9 cellular contexts compared by ENCODE assay signal in genomic region chr4:2948895-2949781, GRCh38.
DNase-seq lines count a peak whose midpoint lies in the region; ATAC-seq and TF ChIP-seq lines count a peak whose summit lies in the region.
"Had no signal": no experiment of that assay in that cellular context is flagged by ENCODE, and none has a peak within 500 bp of the region (broad histone marks: within the 10 kb centered on the region; RNA-seq: fewer than 3 reads in every experiment).

No MANE protein-coding gene starts in this region.

- no peaks in the 10 kb centered on the region for H3K9me3 ChIP-seq in tibial artery
- H3K9me3 ChIP-seq: vagina had no signal

- H3K27ac Mint-ChIP-seq in activated naive CD8-positive, alpha-beta T cell, result peak overlapping the region; percentile 34

- no peaks in the 10 kb centered on the region for H3K27me3 ChIP-seq in tibial artery
- H3K27me3 ChIP-seq: vagina had no signal

- no peak overlapping the region for H3K4me3 ChIP-seq in tibial artery
- H3K4me3 ChIP-seq: vagina had no signal

- intact Hi-C loops in tibial artery (cut with DNase I; ENCODE audit: low total_unique reads), result loop anchor here (5.0 kb wide), 1 partner anchor 262 kb away; no protein-coding TSS in a partner anchor

- no peak overlapping the region for H3K4me3 Mint-ChIP-seq in activated naive CD8-positive, alpha-beta T cell

- peaks cover 6% of the 10 kb centered on the region for H3K36me3 Mint-ChIP-seq in activated naive CD8-positive, alpha-beta T cell

- H3K27ac ChIP-seq in tibial artery, result no peak overlapping the region
- H3K27ac ChIP-seq: vagina had no signal

- TF ChIP-seq CTCF in GM20000 (IDR thresholded peaks at IDR 0.05; ENCODE audit: extremely low read depth, missing control alignments), result peak; percentile 26
- no peak for TF ChIP-seq CTCF in tibial artery (IDR thresholded peaks at IDR 0.05)

- peaks cover 91 to 100% (median 96%) of the 10 kb centered on the region in 3 donors for H3K36me3 ChIP-seq in tibial artery

- H3K4me1 ChIP-seq in tibial artery, result no peaks in the 10 kb centered on the region
- H3K4me1 ChIP-seq: vagina had no signal

- H3K4me1 Mint-ChIP-seq in activated naive CD8-positive, alpha-beta T cell (ENCODE audit: low read depth), result peaks cover 10% of the 10 kb centered on the region

- ATAC-seq in GM21619 (IDR thresholded peaks at IDR 0.05; ENCODE audit: unreplicated experiment), result no peak

- in situ Hi-C loops in ACHN (cut with HindIII; ENCODE audit: low pct_ligation_motif_present, low pct_unique_long_range_greater_than_20kb, low sequenced_read_pairs), result no loop called here

- DNase-seq in ACHN (peak; percentile 27), GM20000 (ENCODE audit: low spot score) (no peak), hepatic stellate cell (ENCODE audit: low spot score) (peak; percentile 64), GM19238 (ENCODE audit: insufficient read length, low spot score) (no peak), tibial artery (no peak), NCI-H748 (lab: John Stamatoyannopoulos, UW; ENCODE audit: unreplicated experiment) (no peak)

- H3K27me3 Mint-ChIP-seq in activated naive CD8-positive, alpha-beta T cell, result no peaks in the 10 kb centered on the region

- H3K9me3 Mint-ChIP-seq in activated naive CD8-positive, alpha-beta T cell (ENCODE audit: low read depth), result no peaks in the 10 kb centered on the region

Comparison
In these comparisons a context has a peak if more than half of its experiments do, and no peak if none do; other contexts are left out.
1. DNase-seq: peak in ACHN (single experiment) and hepatic stellate cell (single experiment); none in GM20000 (single experiment), GM19238 (single experiment), tibial artery (0 of 2) and NCI-H748 (single experiment).